ENCODE assay signal across 9 cellular contexts in the genomic region with DNA sequence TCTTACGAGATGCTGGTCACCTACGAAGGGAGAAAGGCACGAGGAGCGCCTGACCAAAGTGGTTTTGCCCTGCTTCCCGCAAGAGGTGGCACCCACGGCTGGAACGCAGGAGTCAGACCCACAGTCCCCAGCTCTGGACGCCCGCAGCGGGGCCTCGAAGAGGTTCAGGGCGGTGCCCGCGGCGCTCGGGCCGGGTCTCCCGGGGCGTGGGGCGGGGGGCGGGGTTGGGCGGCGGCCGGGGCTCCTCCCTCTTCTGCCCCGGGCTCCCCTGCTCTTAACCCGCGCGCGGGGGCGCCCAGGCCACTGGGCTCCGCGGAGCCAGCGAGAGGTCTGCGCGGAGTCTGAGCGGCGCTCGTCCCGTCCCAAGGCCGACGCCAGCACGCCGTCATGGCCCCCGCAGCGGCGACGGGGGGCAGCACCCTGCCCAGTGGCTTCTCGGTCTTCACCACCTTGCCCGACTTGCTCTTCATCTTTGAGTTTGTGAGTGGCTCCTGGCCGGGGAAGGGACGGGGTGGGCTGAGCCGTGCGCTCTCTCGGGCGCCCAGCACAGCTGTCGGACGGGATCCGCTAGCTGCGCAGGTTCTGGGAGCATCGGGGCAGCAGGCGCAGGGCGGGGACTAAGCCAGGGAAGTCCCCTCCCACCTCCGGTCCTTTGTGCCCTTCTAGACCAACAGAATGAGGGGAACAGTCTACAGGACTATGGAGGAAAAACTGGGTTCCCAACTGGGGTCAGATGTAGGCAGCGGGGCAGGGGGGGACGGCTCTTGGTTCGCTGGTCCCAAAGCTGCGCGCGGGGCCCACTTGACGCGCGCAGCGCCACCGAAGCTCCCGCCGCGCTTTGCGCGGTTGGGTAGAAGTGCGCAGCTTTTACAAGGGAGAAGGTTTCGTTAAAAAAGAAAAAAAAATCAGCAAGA. TPM values are rescaled to one million over a fixed set of nuclear protein-coding genes. Genes with fewer than 3 reads are reported as not detected.
DNase-seq lines count a peak whose midpoint lies in the region; ATAC-seq and TF ChIP-seq lines count a peak whose summit lies in the region.
"Had no signal": no experiment of that assay in that cellular context is flagged by ENCODE, and none has a peak within 500 bp of the region (broad histone marks: within the 10 kb centered on the region; RNA-seq: fewer than 3 reads in every experiment).

A gene (plus strand): TSS at position 303 of the 914 bp plus-strand sequence. CDS start 85 bp downstream, at position 388.

- ATAC-seq in GM21825 (IDR thresholded peaks at IDR 0.05; ENCODE audit: unreplicated experiment), result no peak
- ATAC-seq: HCT116 had no signal

- H3K36me3 Mint-ChIP-seq in glutamatergic neuron (ENCODE audit: unreplicated experiment) (peaks cover 4% of the 10 kb centered on the region), progenitor cell of endocrine pancreas (ENCODE audit: insufficient read depth) (no peaks in the 10 kb centered on the region)

- H3K27ac Mint-ChIP-seq in glutamatergic neuron (ENCODE audit: unreplicated experiment) (peak within 1 kb of the TSS; percentile 91), progenitor cell of endocrine pancreas (no peak within 1 kb of the TSS)

- no peak within 1 kb of the TSS for H3K9ac ChIP-seq in HUES6 (ENCODE audit: low read length)

- no peaks in the 10 kb centered on the region for H3K36me3 ChIP-seq in HUES6 (ENCODE audit: control insufficient read depth, insufficient read depth, low read length)

- H3K4me1 Mint-ChIP-seq in glutamatergic neuron (ENCODE audit: low read depth, unreplicated experiment), result peaks cover 13% of the 10 kb centered on the region
- H3K4me1 Mint-ChIP-seq in progenitor cell of endocrine pancreas (ENCODE audit: low read depth), result peaks cover 10% of the 10 kb centered on the region

- TF ChIP-seq CTCF in glutamatergic neuron (IDR thresholded peaks at IDR 0.05; ENCODE audit: partially characterized antibody, unreplicated experiment) (no peak), progenitor cell of endocrine pancreas (IDR thresholded peaks at IDR 0.05; ENCODE audit: unreplicated experiment) (no peak)

- H3K27me3 Mint-ChIP-seq in glutamatergic neuron (ENCODE audit: unreplicated experiment) (peaks cover 36% of the 10 kb centered on the region), progenitor cell of endocrine pancreas (peaks cover 81% of the 10 kb centered on the region)

- peak; percentile 71 for DNase-seq in D341Med (ENCODE audit: low spot score)
- peak; percentile 54 for DNase-seq in activated T-cell treated with anti-CD3 and anti-CD28 coated beads for 1 hour (ENCODE audit: low read depth)
- DNase-seq in glutamatergic neuron, result peak; percentile 71
- DNase-seq in progenitor cell of endocrine pancreas (ENCODE audit: low spot score, unreplicated experiment), result no peak
- no peak for DNase-seq in CD1c-positive myeloid dendritic cell (ENCODE audit: extremely low spot score)
- DNase-seq in NCI-H1048 (lab: John Stamatoyannopoulos, UW), result no peak

- H3K9me3 Mint-ChIP-seq in glutamatergic neuron (ENCODE audit: unreplicated experiment), result peaks cover 14% of the 10 kb centered on the region
- no peaks in the 10 kb centered on the region for H3K9me3 Mint-ChIP-seq in progenitor cell of endocrine pancreas (ENCODE audit: low read depth)

- H3K27me3 ChIP-seq in HUES6 (ENCODE audit: control insufficient read depth, insufficient read depth, low read length), result peaks cover 87% of the 10 kb centered on the region

- H3K9me3 ChIP-seq in HUES6 (ENCODE audit: control insufficient read depth, insufficient read depth, low read depth, low read length), result no peaks in the 10 kb centered on the region

- no peak within 1 kb of the TSS for H3K27ac ChIP-seq in HUES6 (ENCODE audit: low read depth, low read length)

- H3K4me1 ChIP-seq in HUES6 (ENCODE audit: control insufficient read depth, insufficient read depth, low read length), result peaks cover 16% of the 10 kb centered on the region

- H3K4me3 Mint-ChIP-seq in glutamatergic neuron (ENCODE audit: unreplicated experiment) (peak within 1 kb of the TSS; percentile 95), progenitor cell of endocrine pancreas (ENCODE audit: low read depth) (peak within 1 kb of the TSS; percentile 68)

- peak within 1 kb of the TSS; percentile 66 for H3K4me3 ChIP-seq in HUES6 (ENCODE audit: low read depth, low read length)

RNA-seq across cellular contexts. Expression of the gene that starts here (rescaled TPM):
- total RNA-seq in glutamatergic neuron (ENCODE audit: unreplicated experiment), result 9.0 TPM
- not detected in 2 replicates for total RNA-seq in progenitor cell of endocrine pancreas

Comparison
In these comparisons a context has a peak if more than half of its experiments do, and no peak if none do; other contexts are left out.
1. DNase-seq: peak in D341Med (single experiment), activated T-cell treated with anti-CD3 and anti-CD28 coated beads for 1 hour (single experiment) and glutamatergic neuron (single experiment); none in progenitor cell of endocrine pancreas (single experiment), CD1c-positive myeloid dendritic cell (single experiment) and NCI-H1048 (single experiment).